ENCODE assay signal across 11 cellular contexts in genomic region chr14:75452324-75452723, GRCh38. TPM values are rescaled to one million over a fixed set of nuclear protein-coding genes. Genes with fewer than 3 reads are reported as not detected.
DNase-seq lines count a peak whose midpoint lies in the region; TF ChIP-seq lines count a peak whose summit lies in the region.
"Had no signal": no experiment of that assay in that cellular context is flagged by ENCODE, and none has a peak within 500 bp of the region (broad histone marks: within the 10 kb centered on the region; RNA-seq: fewer than 3 reads in every experiment).

No MANE protein-coding gene starts in this region.

- POLR2A ChIA-PET in PC-9 (lab: Charles Lee; ENCODE audit: unreplicated experiment) = interaction anchor here (0.6 to 1.2 kb wide), 8 partner anchors 9 to 1472 kb away, joined by 3 to 21 read pairs (median 6); no protein-coding TSS in a partner anchor

- peaks cover 78% of the 10 kb centered on the region for H3F3A ChIP-seq in PC-9 (ENCODE audit: insufficient read depth, low read depth)

- H3K4me3 ChIP-seq in PC-9 (peak overlapping the region; percentile 1; the same call in 1 of the 2 replicates), esophagus squamous epithelium (no peak overlapping the region), muscle layer of duodenum (ENCODE audit: low read depth in 1 of 2, low read length in 2 of 2) (peak overlapping the region in 1 of 2 donors; percentile 9), transverse colon (no peak overlapping the region)

- H3K4me1 Mint-ChIP-seq in activated T-helper 2 cell treated with anti-CD3 and anti-CD28 coated beads, Interferon-gamma antibody, Interleukin-2, Interleukin-4, amounts not matched to agents 10 μg/mL and 5 μg/mL and 100 μg/mL, durations not matched to agents 14 hours and 24 hours and 36 hours (ENCODE audit: low read depth) = peaks cover 4% of the 10 kb centered on the region

- H3K27me3 ChIP-seq in PC-9 (ENCODE audit: insufficient read depth, low read depth) = no peaks in the 10 kb centered on the region
- H3K27me3 ChIP-seq in esophagus squamous epithelium = no peaks in the 10 kb centered on the region
- no peaks in the 10 kb centered on the region for H3K27me3 ChIP-seq in muscle layer of duodenum (ENCODE audit: low read depth, low read length)
- no peaks in the 10 kb centered on the region for H3K27me3 ChIP-seq in transverse colon

- in situ Hi-C loops in transverse colon (cut with MboI; ENCODE audit: low pct_ligation_motif_present in 1 of 4, low pct_unique_long_range_greater_than_20kb in 1 of 4, low sequenced_read_pairs in 3 of 4) = no loop called here

- CTCF ChIA-PET in PC-9 (lab: Charles Lee) = interaction anchor here (0.6 to 1.7 kb wide), 8 partner anchors 10 to 571 kb away, joined by 3 to 22 read pairs (median 9); no protein-coding TSS in a partner anchor

- no peaks in the 10 kb centered on the region for H3K36me3 Mint-ChIP-seq in activated T-helper 2 cell treated with anti-CD3 and anti-CD28 coated beads, Interferon-gamma antibody, Interleukin-2, Interleukin-4, amounts not matched to agents 10 μg/mL and 5 μg/mL and 100 μg/mL, durations not matched to agents 14 hours and 24 hours and 36 hours (ENCODE audit: low read depth)
- H3K36me3 Mint-ChIP-seq: naive B cell had no signal

- TF ChIP-seq POLR2A in esophagus squamous epithelium (IDR thresholded peaks at IDR 0.05) (no peak), transverse colon (IDR thresholded peaks at IDR 0.05) (no peak)

- no peaks in the 10 kb centered on the region for H4K20me1 ChIP-seq in PC-9 (ENCODE audit: insufficient read depth)

- intact Hi-C loops in PC-9 (cut with micrococcal nuclease; ENCODE audit: unreplicated experiment) = loop anchor here (2.0 to 10.0 kb wide), 9 partner anchors 182 to 1590 kb away; partner anchors contain the start of gene DLST
- intact Hi-C loops in esophagus squamous epithelium (cut with DNase I) = no loop called here
- intact Hi-C loops in transverse colon (cut with DNase I; ENCODE audit: low total_unique reads) = no loop called here
- intact Hi-C loops in activated T-helper 2 cell treated with anti-CD3 and anti-CD28 coated beads, Interferon-gamma antibody, Interleukin-2, Interleukin-4, amounts not matched to agents 10 μg/mL and 5 μg/mL and 100 μg/mL, durations not matched to agents 14 hours and 24 hours and 36 hours (cut with micrococcal nuclease) = no loop called here

- no peaks in the 10 kb centered on the region for H3K9me3 Mint-ChIP-seq in activated T-helper 2 cell treated with anti-CD3 and anti-CD28 coated beads, Interferon-gamma antibody, Interleukin-2, Interleukin-4, amounts not matched to agents 10 μg/mL and 5 μg/mL and 100 μg/mL, durations not matched to agents 14 hours and 24 hours and 36 hours
- H3K9me3 Mint-ChIP-seq: activated naive CD8-positive, alpha-beta T cell treated with anti-CD3 and anti-CD28 coated beads, Interleukin-2, amount 50 U/mL, for 24 hours; naive B cell had no signal

- peaks cover 96% of the 10 kb centered on the region for H3K4me1 ChIP-seq in PC-9 (replicated peaks; ENCODE audit: insufficient read depth)
- peaks cover 57 to 99% (median 60%) of the 10 kb centered on the region in 3 donors for H3K4me1 ChIP-seq in esophagus squamous epithelium
- H3K4me1 ChIP-seq in muscle layer of duodenum (ENCODE audit: control insufficient read depth in 1 of 2, insufficient read depth in 2 of 2, low read length in 2 of 2) = peaks cover 42 to 85% of the 10 kb centered on the region in 2 donors
- H3K4me1 ChIP-seq in transverse colon = peaks cover 59 to 89% (median 75%) of the 10 kb centered on the region in 4 donors

- no peak for TF ChIP-seq EP300 in transverse colon (IDR thresholded peaks at IDR 0.05; ENCODE audit: low read depth)

- peaks cover 8% of the 10 kb centered on the region; the same call in 1 of the 2 replicates for H3K36me3 ChIP-seq in PC-9 (ENCODE audit: low read depth)
- H3K36me3 ChIP-seq in esophagus squamous epithelium = peaks cover 0 to 20% (median 0%) of the 10 kb centered on the region in 3 donors
- H3K36me3 ChIP-seq in muscle layer of duodenum (ENCODE audit: control insufficient read depth in 1 of 2, insufficient read depth in 2 of 2, low read length in 2 of 2) = peaks cover 0 to 11% of the 10 kb centered on the region in 2 donors
- no peaks in the 10 kb centered on the region for H3K36me3 ChIP-seq in transverse colon

- TF ChIP-seq CTCF in PC-9 (conservative IDR thresholded peaks at IDR 0.05) = 0 out of 2 replicates have a peak, but pooled peaks have one; percentile 36
- no peak for TF ChIP-seq CTCF in esophagus squamous epithelium (IDR thresholded peaks at IDR 0.05)
- no peak for TF ChIP-seq CTCF in transverse colon (IDR thresholded peaks at IDR 0.05)

- H3K27ac Mint-ChIP-seq in activated T-helper 2 cell treated with anti-CD3 and anti-CD28 coated beads, Interferon-gamma antibody, Interleukin-2, Interleukin-4, amounts not matched to agents 10 μg/mL and 5 μg/mL and 100 μg/mL, durations not matched to agents 14 hours and 24 hours and 36 hours = no peak overlapping the region
- H3K27ac Mint-ChIP-seq: activated naive CD8-positive, alpha-beta T cell treated with anti-CD3 and anti-CD28 coated beads, Interleukin-2, amount 50 U/mL, for 24 hours had no signal

- no peaks in the 10 kb centered on the region for H3K9me2 ChIP-seq in PC-9 (ENCODE audit: insufficient read depth)

- WGBS in esophagus squamous epithelium, 2 donors = 40 to 50% methylated on average over 2 to 4 of the region's 4 CpGs
- 69 to 83% methylated on average over 2 to 4 of the region's 4 CpGs for WGBS in transverse colon (ENCODE audit: low coverage in 1 of 2), 2 donors

- H3K9me3 ChIP-seq in PC-9 (ENCODE audit: insufficient read depth, low read depth) (no peaks in the 10 kb centered on the region), esophagus squamous epithelium (no peaks in the 10 kb centered on the region), muscle layer of duodenum (ENCODE audit: control insufficient read depth in 1 of 2, low read length in 2 of 2) (no peaks in the 10 kb centered on the region), transverse colon (no peaks in the 10 kb centered on the region)

- H3K79me2 ChIP-seq in PC-9 (ENCODE audit: low read depth) = peaks cover 78% of the 10 kb centered on the region

- H3K4me3 Mint-ChIP-seq in activated T-helper 2 cell treated with anti-CD3 and anti-CD28 coated beads, Interferon-gamma antibody, Interleukin-2, Interleukin-4, amounts not matched to agents 10 μg/mL and 5 μg/mL and 100 μg/mL, durations not matched to agents 14 hours and 24 hours and 36 hours (ENCODE audit: low read depth) = no peak overlapping the region
- H3K4me3 Mint-ChIP-seq: activated naive CD8-positive, alpha-beta T cell treated with anti-CD3 and anti-CD28 coated beads, Interleukin-2, amount 50 U/mL, for 24 hours; naive B cell had no signal

- H3K27ac ChIP-seq in PC-9 (peak overlapping the region; percentile 93), esophagus squamous epithelium (peak overlapping the region; percentile 73 to 89 (median 78)), muscle layer of duodenum (ENCODE audit: low read length) (peak overlapping the region; percentile 35), transverse colon (peak overlapping the region; percentile 82 to 90 (median 86))

- H3K4me2 ChIP-seq in PC-9 = peak overlapping the region; percentile 72

- H2AFZ ChIP-seq in PC-9 = no peak overlapping the region

- no TSS peak for BruUV-seq in PC-9 (replicated peaks; lab: Mats Ljungman, UMichigan)

- no peaks in the 10 kb centered on the region for H3K27me3 Mint-ChIP-seq in activated T-helper 2 cell treated with anti-CD3 and anti-CD28 coated beads, Interferon-gamma antibody, Interleukin-2, Interleukin-4, amounts not matched to agents 10 μg/mL and 5 μg/mL and 100 μg/mL, durations not matched to agents 14 hours and 24 hours and 36 hours (ENCODE audit: low read depth)
- H3K27me3 Mint-ChIP-seq: activated naive CD8-positive, alpha-beta T cell treated with anti-CD3 and anti-CD28 coated beads, Interleukin-2, amount 50 U/mL, for 24 hours; naive B cell had no signal

- DNase-seq in PC-9 = no peak
- DNase-seq in esophagus squamous epithelium (lab: John Stamatoyannopoulos, UW) = no peak
- no peak for DNase-seq in transverse colon
- no peak for DNase-seq in inferior parietal cortex (ENCODE audit: extremely low spot score)
- DNase-seq in activated T-helper 2 cell treated with anti-CD3 and anti-CD28 coated beads, Interferon-gamma antibody, Interleukin-2, Interleukin-4, amounts not matched to agents 10 μg/mL and 5 μg/mL and 100 μg/mL, durations not matched to agents 14 hours and 24 hours and 36 hours (ENCODE audit: low spot score) = no peak
- DNase-seq in middle frontal gyrus (ENCODE audit: extremely low spot score, low spot score) = no peak
- no peak for DNase-seq in iPS-NIHi7 (ENCODE audit: extremely low spot score)
- DNase-seq: activated CD4-positive, alpha-beta T cell treated with anti-CD3 and anti-CD28 coated beads, Interleukin-2, amount 50 U/mL, for 48 hours; activated naive CD8-positive, alpha-beta T cell treated with anti-CD3 and anti-CD28 coated beads, Interleukin-2, amount 50 U/mL, for 24 hours; naive B cell had no signal

RNA-seq across cellular contexts. Expression of gene JDP2, which starts 24.5 kb away (rescaled TPM):
- total RNA-seq in PC-9 (2021) (186 and 300 TPM in 2 replicates), esophagus squamous epithelium (10 to 100 TPM; 20.9 to 41.8 (median 36.9) TPM), transverse colon (100 to 1,000 TPM in 1 of 4 donors, 10 to 100 TPM in 3; 49.2 to 108 (median 57.8) TPM)
- 1.1 and 1.4 TPM in 2 replicates for total RNA-seq in activated T-helper 2 cell treated with anti-CD3 and anti-CD28 coated beads, Interferon-gamma antibody, Interleukin-2, Interleukin-4, amounts not matched to agents 10 μg/mL and 5 μg/mL and 100 μg/mL, durations not matched to agents 14 hours and 24 hours and 36 hours

Comparison
In these comparisons a context has a peak if more than half of its experiments do, and no peak if none do; other contexts are left out.
1. H3K27ac ChIP-seq: peak in every context shown above with its lines; median percentile 93 in PC-9; 86 in transverse colon; 78 in esophagus squamous epithelium; 35 in muscle layer of duodenum.